ENCODE assay signal across 25 cellular contexts in the genomic region with DNA sequence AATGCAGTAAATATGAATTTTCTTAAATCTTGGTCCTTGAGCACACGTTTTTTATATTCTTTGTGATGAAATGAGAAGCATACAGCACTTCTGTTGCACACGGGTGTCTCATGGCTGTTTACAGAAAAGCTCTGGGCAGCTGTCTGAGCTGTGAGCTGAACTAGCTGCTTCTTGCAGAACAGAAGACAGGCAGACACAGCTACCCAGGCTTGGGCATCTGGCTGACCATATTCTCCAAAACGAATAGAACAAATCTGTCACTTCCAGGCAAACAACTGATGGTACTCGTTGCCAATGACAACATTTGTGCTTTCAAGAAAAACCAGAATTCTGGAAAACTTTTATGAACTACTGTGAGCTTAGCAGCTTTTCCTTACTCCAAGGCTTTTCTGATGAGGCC. TPM values are rescaled to one million over a fixed set of nuclear protein-coding genes. Genes with fewer than 3 reads are reported as not detected.
"Had no signal": no experiment of that assay in that cellular context is flagged by ENCODE, and none has a peak within 500 bp of the region (broad histone marks: within the 10 kb centered on the region; RNA-seq: fewer than 3 reads in every experiment).

No MANE protein-coding gene starts in this region.

- H3K27ac ChIP-seq: epithelial cell of prostate, esophagus muscularis mucosa, testis, tibial nerve, upper lobe of right lung, vagina had no signal

- H3K9me3 ChIP-seq: esophagus muscularis mucosa, testis, tibial nerve, upper lobe of right lung, vagina had no signal

- H3K4me3 Mint-ChIP-seq: effector memory CD8-positive, alpha-beta T cell; naive B cell; nephron; stimulated activated effector memory CD8-positive, alpha-beta T cell treated with anti-CD3 and anti-CD28 coated beads, Interleukin-12 subunit alpha, Interleukin-12 subunit beta, amount 100 ng/mL, for 72 hours had no signal

- H3K4me1 Mint-ChIP-seq: naive B cell had no signal

- H3K9me3 Mint-ChIP-seq: effector memory CD8-positive, alpha-beta T cell; naive B cell; nephron; stimulated activated effector memory CD8-positive, alpha-beta T cell treated with anti-CD3 and anti-CD28 coated beads, Interleukin-12 subunit alpha, Interleukin-12 subunit beta, amount 100 ng/mL, for 72 hours had no signal

- H3K27ac Mint-ChIP-seq: effector memory CD8-positive, alpha-beta T cell; nephron; stimulated activated effector memory CD8-positive, alpha-beta T cell treated with anti-CD3 and anti-CD28 coated beads, Interleukin-12 subunit alpha, Interleukin-12 subunit beta, amount 100 ng/mL, for 72 hours had no signal

- H3K27me3 ChIP-seq: esophagus muscularis mucosa, testis, tibial nerve, upper lobe of right lung, vagina had no signal

- H3K4me3 ChIP-seq: esophagus muscularis mucosa, lung, testis, tibial nerve, upper lobe of right lung, vagina had no signal

- H3K27me3 Mint-ChIP-seq: effector memory CD8-positive, alpha-beta T cell; naive B cell had no signal

- H3K4me1 ChIP-seq: testis, upper lobe of right lung, vagina had no signal

- DNase-seq: effector memory CD8-positive, alpha-beta T cell; foreskin melanocyte; head of caudate nucleus; hippocampal formation; left colon; left ventricle myocardium superior; midbrain; naive B cell; small intestine; stimulated activated CD4-positive, alpha-beta T cell treated with anti-CD3 and anti-CD28 coated beads, Interleukin-2, amount 100 ng/mL, for 48 hours; stimulated activated CD8-positive, alpha-beta memory T cell treated with anti-CD3 and anti-CD28 coated beads, Interleukin-4, amount 100 ng/mL, for 48 hours; stimulated activated naive CD8-positive, alpha-beta T cell treated with anti-CD3 and anti-CD28 coated beads, Interleukin-15, Interleukin-2, amounts not matched to agents 100 U/mL and 50 U/mL, for 24 hours; testis; upper lobe of right lung had no signal

RNA-seq across cellular contexts. Expression of a gene that starts 33.8 kb away (rescaled TPM):
- total RNA-seq: esophagus muscularis mucosa, kidney epithelial cell, left colon, left ventricle myocardium superior, lung, omental fat pad, pulmonary artery endothelial cell, sciatic nerve, tibial nerve, upper lobe of right lung, vagina had no signal
- polyA plus RNA-seq: lung, small intestine had no signal
